In the genomic region with DNA sequence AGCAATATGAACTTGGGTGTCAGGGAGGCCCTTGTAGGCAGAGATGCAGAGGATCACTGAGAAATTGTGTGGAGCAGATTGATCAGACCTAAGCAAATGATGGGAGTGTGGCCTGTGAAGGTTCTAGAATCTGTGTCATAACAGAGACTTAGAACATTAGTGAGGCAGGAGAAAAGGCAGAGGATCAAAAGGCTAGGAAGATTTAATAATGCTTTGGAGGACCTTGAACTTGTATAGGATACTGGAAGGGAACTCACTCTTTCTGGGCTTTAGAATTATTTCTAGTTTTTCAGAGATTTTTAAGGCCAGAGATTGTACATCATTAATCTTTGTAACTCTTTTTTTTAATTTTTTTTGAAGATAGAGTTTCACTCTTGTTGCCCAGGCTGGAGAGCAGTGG, we compare ENCODE assay signal across 35 cellular contexts. TPM values are rescaled to one million over a fixed set of nuclear protein-coding genes. Genes with fewer than 3 reads are reported as not detected.
"Had no signal": no experiment of that assay in that cellular context is flagged by ENCODE, and none has a peak within 500 bp of the region (broad histone marks: within the 10 kb centered on the region; RNA-seq: fewer than 3 reads in every experiment).

Gene TSBP1 (minus strand): TSS at position 101 of the 400 bp plus-strand sequence. CDS start 197 bp downstream, outside the sequence.

- H3K36me3 ChIP-seq: esophagus squamous epithelium, gastroesophageal sphincter, right lobe of liver, uterus had no signal

- H3K9me3 ChIP-seq: esophagus squamous epithelium, gastroesophageal sphincter, right lobe of liver, uterus had no signal

- H3K36me3 Mint-ChIP-seq: naive B cell; stimulated activated memory B cell treated with anti-CD40 and anti-IgM and Interleukin-4, amounts not matched to agents 10 μg/mL and 1 μg/mL and 100 μg/mL, for 72 hours had no signal

- H3K4me3 Mint-ChIP-seq: activated naive CD4-positive, alpha-beta T cell treated with anti-CD3 and anti-CD28 coated beads for 36 hours; central memory CD8-positive, alpha-beta T cell; naive B cell; neural crest cell; stimulated activated memory B cell treated with anti-CD40 and anti-IgM and Interleukin-4, amounts not matched to agents 10 μg/mL and 1 μg/mL and 100 μg/mL, for 72 hours; T-helper 1 cell treated with Interleukin-12 subunit alpha and Interleukin-12 subunit beta and Interleukin-4 antibody, amounts not matched to agents 30 μg/mL and 1 μg/mL, for 36 hours had no signal

- H3K27ac Mint-ChIP-seq: activated naive CD4-positive, alpha-beta T cell treated with anti-CD3 and anti-CD28 coated beads for 36 hours; stimulated activated memory B cell treated with anti-CD40 and anti-IgM and Interleukin-4, amounts not matched to agents 10 μg/mL and 1 μg/mL and 100 μg/mL, for 72 hours; T-helper 1 cell treated with Interleukin-12 subunit alpha and Interleukin-12 subunit beta and Interleukin-4 antibody, amounts not matched to agents 30 μg/mL and 1 μg/mL, for 36 hours had no signal

- H3K9me3 Mint-ChIP-seq: activated naive CD4-positive, alpha-beta T cell treated with anti-CD3 and anti-CD28 coated beads for 36 hours; central memory CD8-positive, alpha-beta T cell; neural crest cell; stimulated activated memory B cell treated with anti-CD40 and anti-IgM and Interleukin-4, amounts not matched to agents 10 μg/mL and 1 μg/mL and 100 μg/mL, for 72 hours; T-helper 1 cell treated with Interleukin-12 subunit alpha and Interleukin-12 subunit beta and Interleukin-4 antibody, amounts not matched to agents 30 μg/mL and 1 μg/mL, for 36 hours had no signal

- DNase-seq: activated CD4-positive, alpha-beta T cell treated with anti-CD3 and anti-CD28 coated beads for 4 hours; activated CD4-positive, alpha-beta T cell treated with anti-CD3 and anti-CD28 coated beads, Interleukin-2, amount 50 U/mL, for 48 hours; activated CD4-positive, CD25-positive, alpha-beta regulatory T cell; activated CD8-positive, alpha-beta memory T cell treated with anti-CD3 and anti-CD28 coated beads, Interleukin-2, amount 50 U/mL, for 48 hours; activated effector memory CD4-positive, alpha-beta T cell treated with Interleukin-2 at 50 U/mL for 16 hours; activated naive CD4-positive, alpha-beta T cell treated with anti-CD3 and anti-CD28 coated beads for 36 hours; activated T-cell treated with anti-CD3 and anti-CD28 coated beads, Interleukin-2, amount 50 U/mL, for 48 hours; aorta; effector memory CD4-positive, alpha-beta T cell; esophagus squamous epithelium; head of caudate nucleus; hypothalamus; left cardiac atrium; mesenchymal stem cell; naive B cell; occipital lobe; right lobe of liver; stimulated activated CD4-positive, alpha-beta T cell treated with anti-CD3 and anti-CD28 coated beads, Interleukin-15, amount 100 ng/mL, for 24 hours; T1000; trophoblast cell; uterus had no signal

- ATAC-seq: gastroesophageal sphincter; left cardiac atrium; right lobe of liver; stimulated activated memory B cell treated with anti-CD40 and anti-IgM and Interleukin-4, amounts not matched to agents 10 μg/mL and 1 μg/mL and 100 μg/mL, for 72 hours had no signal

- H3K4me1 ChIP-seq: esophagus squamous epithelium, gastroesophageal sphincter, uterus had no signal

- H3K4me1 Mint-ChIP-seq: central memory CD8-positive, alpha-beta T cell; neural crest cell had no signal

- H3K4me3 ChIP-seq: esophagus squamous epithelium, gastroesophageal sphincter, right lobe of liver, skin epidermis, uterus had no signal

- H3K27ac ChIP-seq: esophagus squamous epithelium, gastroesophageal sphincter, right lobe of liver, skin epidermis, uterus had no signal

- FAIRE-seq: colon, islet of Langerhans had no signal

- H3K27me3 ChIP-seq: esophagus squamous epithelium, right lobe of liver, uterus had no signal

RNA-seq across cellular contexts. Expression of gene TSBP1, which starts in this region (rescaled TPM):
- total RNA-seq: activated CD8-positive, alpha-beta memory T cell treated with anti-CD3 and anti-CD28 coated beads for 36 hours; activated naive CD4-positive, alpha-beta T cell treated with anti-CD3 and anti-CD28 coated beads for 36 hours; aorta; dermis microvascular lymphatic vessel endothelial cell; esophagus squamous epithelium; gastroesophageal sphincter; left cardiac atrium; liver; mucosa of gallbladder; neural crest cell; occipital lobe; right lobe of liver; temporal lobe; uterus had no signal
- polyA plus RNA-seq: adipose tissue, aorta, liver had no signal
